In genomic region chr1:10928654-10929053, GRCh38 we compare ENCODE assay signal across 4 cellular contexts.
TF ChIP-seq lines count a peak whose summit lies in the region.

No MANE protein-coding gene starts in this region.

TF ChIP-seq in SK-N-SH, 30 proteins besides CTCF, POLR2A, EP300 and RAD21:
- peak; percentile 19; the same call in 1 of the 2 replicates for TF ChIP-seq USF1 (IDR thresholded peaks at IDR 0.05; ENCODE audit: borderline replicate concordance, low read depth)
- TF ChIP-seq NRF1 (IDR thresholded peaks at IDR 0.05; ENCODE audit: low read depth, low read length): no peak
- no peak for TF ChIP-seq CHD2 (IDR thresholded peaks at IDR 0.05; ENCODE audit: low read length, partially characterized antibody)
- no peak for TF ChIP-seq POLR2AphosphoS5 (IDR thresholded peaks at IDR 0.05; ENCODE audit: low read depth, low read length)

TF ChIP-seq in SK-N-SH treated with all-trans-retinoic acid at 6 μM for 48 hours, 23 proteins besides CTCF, POLR2A, EP300 and RAD21:
- TF ChIP-seq BACH2 (CRISPR knock-in tag; IDR thresholded peaks at IDR 0.05; ENCODE audit: borderline replicate concordance) (no peak), TSHZ2 (CRISPR knock-in tag; IDR thresholded peaks at IDR 0.05) (no peak), ISL1 (CRISPR knock-in tag; IDR thresholded peaks at IDR 0.05) (no peak)

TF ChIP-seq in IMR-90, 13 proteins besides CTCF, POLR2A, EP300 and RAD21:
- TF ChIP-seq MAZ (IDR thresholded peaks at IDR 0.05; ENCODE audit: borderline replicate concordance, low read depth, low read length) (no peak), USF2 (IDR thresholded peaks at IDR 0.05; ENCODE audit: low read depth, low read length) (peak; percentile 43; the same call in 1 of the 2 replicates)

TF ChIP-seq in GM12878, 131 proteins besides CTCF, POLR2A, EP300 and RAD21:
- TF ChIP-seq NR2F1 (conservative IDR thresholded peaks at IDR 0.05) (no peak), USF1 (IDR thresholded peaks at IDR 0.05; ENCODE audit: borderline replicate concordance, extremely low read length, insufficient read depth, low read depth, low read length) (peak; percentile 44)
TF ChIP-seq in GM12878: peak in this region for 1.
